Comparison of ENCODE assay signal across 8 cellular contexts in the genomic region with DNA sequence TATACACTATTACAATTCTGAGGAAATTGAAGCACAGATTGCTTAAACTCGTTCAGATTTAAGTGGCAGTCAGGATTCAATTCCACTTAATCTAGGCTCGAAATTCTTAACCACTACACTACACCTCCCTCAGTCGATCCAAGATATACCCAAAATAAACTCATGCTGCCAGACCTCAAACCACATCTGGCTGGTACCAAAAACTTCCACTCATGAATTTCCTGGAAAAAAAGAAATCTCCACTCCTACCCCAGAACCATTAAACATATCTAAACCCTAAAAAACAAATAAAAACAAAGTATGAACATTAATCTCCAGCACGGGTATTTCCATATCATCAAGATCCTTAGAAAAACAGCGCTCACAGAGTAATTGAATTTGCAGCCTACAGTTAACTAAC. TPM values are rescaled to one million over a fixed set of nuclear protein-coding genes. Genes with fewer than 3 reads are reported as not detected.
A peak's percentile ranks its signal among the peaks of the same experiment; 100 is the strongest.
DNase-seq lines count a peak whose midpoint lies in the region; ATAC-seq and TF ChIP-seq lines count a peak whose summit lies in the region.

No MANE protein-coding gene starts in this region.

- no peak for TF ChIP-seq POLR2A in erythroblast (IDR thresholded peaks at IDR 0.05; ENCODE audit: low read length)

- H3K27ac Mint-ChIP-seq in central memory CD8-positive, alpha-beta T cell (ENCODE audit: low read depth): peak overlapping the region; percentile 88
- peak overlapping the region; percentile 74 to 98 (median 98) for H3K27ac Mint-ChIP-seq in naive thymus-derived CD8-positive, alpha-beta T cell

- H3K4me2 ChIP-seq in BLaER1: peak overlapping the region; percentile 82

- peak overlapping the region; percentile 95 for H3K4me3 Mint-ChIP-seq in central memory CD8-positive, alpha-beta T cell
- H3K4me3 Mint-ChIP-seq in naive thymus-derived CD8-positive, alpha-beta T cell: peak overlapping the region; percentile 87 to 99 (median 96)

- no peak for DNase-seq in central memory CD8-positive, alpha-beta T cell (ENCODE audit: low spot score in 2 of 2)
- DNase-seq in naive thymus-derived CD8-positive, alpha-beta T cell: peak in 2 of 10 donors; percentile 1
- DNase-seq in erythroblast (lab: John Stamatoyannopoulos, UW): no peak
- DNase-seq in NCI-H524 treated with DMSO at 0.1 percent for 48 hours (lab: John Stamatoyannopoulos, UW): no peak

- H3K27me3 Mint-ChIP-seq in central memory CD8-positive, alpha-beta T cell: no peaks in the 10 kb centered on the region
- no peaks in the 10 kb centered on the region for H3K27me3 Mint-ChIP-seq in naive thymus-derived CD8-positive, alpha-beta T cell

- H3K4me1 ChIP-seq in BLaER1: peaks cover 25% of the 10 kb centered on the region

- H4K20me1 ChIP-seq in BLaER1: peaks cover 15% of the 10 kb centered on the region; the same call in 1 of the 2 replicates

- no peaks in the 10 kb centered on the region for H3K27me3 ChIP-seq in BLaER1

- peak overlapping the region; percentile 80 for H3K4me3 ChIP-seq in BLaER1

- peaks cover 11% of the 10 kb centered on the region for H3K36me3 Mint-ChIP-seq in central memory CD8-positive, alpha-beta T cell (ENCODE audit: insufficient read depth)
- peaks cover 8 to 23% (median 21%) of the 10 kb centered on the region in 3 donors for H3K36me3 Mint-ChIP-seq in naive thymus-derived CD8-positive, alpha-beta T cell

- H3K4me1 Mint-ChIP-seq in central memory CD8-positive, alpha-beta T cell: peaks cover 29% of the 10 kb centered on the region
- H3K4me1 Mint-ChIP-seq in naive thymus-derived CD8-positive, alpha-beta T cell: peaks cover 21 to 39% (median 30%) of the 10 kb centered on the region in 4 donors

- POLR2A ChIA-PET in naive thymus-derived CD8-positive, alpha-beta T cell (lab: Charles Lee): interaction anchor here (0.9 to 1.0 kb wide), 2 partner anchors 187 to 284 kb away, joined by 3 read pairs; partner anchors contain the start of genes ZNF527 and ZNF569

- H3K9me3 ChIP-seq in BLaER1 (peaks cover 43% of the 10 kb centered on the region), KOPT-K1 (ENCODE audit: insufficient read depth, low read length, poor library complexity, severe bottlenecking) (peaks cover 35% of the 10 kb centered on the region)

- H3K9me3 Mint-ChIP-seq in central memory CD8-positive, alpha-beta T cell: no peaks in the 10 kb centered on the region
- peaks cover 0 to 22% (median 10%) of the 10 kb centered on the region in 9 donors for H3K9me3 Mint-ChIP-seq in naive thymus-derived CD8-positive, alpha-beta T cell

- no peak for ATAC-seq in central memory CD8-positive, alpha-beta T cell (replicated peaks; ENCODE audit: extremely low read depth, poor library complexity, severe bottlenecking)
- ATAC-seq in naive thymus-derived CD8-positive, alpha-beta T cell: no peak
- ATAC-seq in HG02970 (IDR thresholded peaks at IDR 0.05; ENCODE audit: low FRiP score, unreplicated experiment) (no peak), esophagus mucosa (no peak)

- H3K36me3 ChIP-seq in BLaER1 (peaks cover 35% of the 10 kb centered on the region), KOPT-K1 (ENCODE audit: insufficient read depth, low read length) (peaks cover 37% of the 10 kb centered on the region)

- H3K27ac ChIP-seq in BLaER1 (peak overlapping the region; percentile 92), KOPT-K1 (ENCODE audit: low read depth, low read length, poor library complexity, severe bottlenecking) (peak overlapping the region; percentile 91)

- H3K9ac ChIP-seq in BLaER1: peak overlapping the region; percentile 92

RNA-seq across cellular contexts. Expression of gene ZFP30, which starts 1.1 kb away (rescaled TPM):
- 10 to 100 TPM; 16.8 to 22.0 TPM for total RNA-seq in naive thymus-derived CD8-positive, alpha-beta T cell
- polyA plus RNA-seq in naive thymus-derived CD8-positive, alpha-beta T cell: 1 to 10 TPM; 2.3 to 2.9 (median 2.7) TPM
- total RNA-seq in esophagus mucosa: 3.9 TPM

RNA-seq across cellular contexts. Expression of gene ZNF540, which starts 59.4 kb away (rescaled TPM):
- 10 to 100 TPM; 19.1 to 21.3 TPM for total RNA-seq in naive thymus-derived CD8-positive, alpha-beta T cell
- polyA plus RNA-seq in naive thymus-derived CD8-positive, alpha-beta T cell: 1 to 10 TPM; 6.6 to 9.1 (median 9.0) TPM
- 0.68 TPM for total RNA-seq in esophagus mucosa

RNA-seq across cellular contexts. Expression of gene ZNF571, which starts 59.5 kb away (rescaled TPM):
- total RNA-seq in naive thymus-derived CD8-positive, alpha-beta T cell: 10 to 100 TPM; 10.6 to 13.0 TPM
- 10 to 100 TPM in 1 of 3 donors, 1 to 10 TPM in 2; 5.5 to 10.7 (median 6.6) TPM for polyA plus RNA-seq in naive thymus-derived CD8-positive, alpha-beta T cell
- total RNA-seq in esophagus mucosa: 2.2 TPM

Comparison
In these comparisons a context has a peak if more than half of its experiments do, and no peak if none do; other contexts are left out.
1. RNA of gene ZNF540, which starts 59.4 kb away (total RNA-seq): 19.1 to 21.3 TPM in naive thymus-derived CD8-positive, alpha-beta T cell; 0.68 TPM in esophagus mucosa (single experiment); every median in the first group is over 10 times any median in the second.